Comparison of ENCODE assay signal across 25 cellular contexts in the genomic region with DNA sequence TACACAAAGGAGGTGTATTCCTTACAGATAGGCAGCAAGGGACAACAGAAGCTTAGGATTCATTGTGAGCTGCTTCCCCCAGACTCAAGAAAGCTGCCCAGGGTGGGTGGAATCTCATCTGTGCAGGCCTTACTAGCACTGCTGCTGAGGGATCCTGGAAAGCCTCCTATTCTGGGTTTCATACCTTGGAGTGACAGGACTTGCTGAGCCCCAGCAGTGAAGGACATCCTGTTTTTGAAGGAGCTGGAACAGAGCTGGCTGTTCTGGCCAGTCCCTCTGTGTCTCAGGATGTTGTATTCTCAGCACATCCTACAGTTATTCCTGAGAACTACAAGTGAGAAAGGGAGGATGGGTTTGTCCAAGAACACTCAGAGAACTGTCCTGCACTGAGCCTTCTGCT.
DNase-seq lines count a peak whose midpoint lies in the region; ATAC-seq, FAIRE-seq and TF ChIP-seq lines count a peak whose summit lies in the region.
"Had no signal": no experiment of that assay in that cellular context is flagged by ENCODE, and none has a peak within 500 bp of the region (broad histone marks: within the 10 kb centered on the region; RNA-seq: fewer than 3 reads in every experiment).

No MANE protein-coding gene starts in this region.

- H3K4me1 Mint-ChIP-seq in activated T-cell treated with anti-CD3 and anti-CD28 coated beads, Interleukin-2, amount 50 U/mL, for 72 hours (ENCODE audit: low read depth): peaks cover 15% of the 10 kb centered on the region
- peaks cover 4% of the 10 kb centered on the region for H3K4me1 Mint-ChIP-seq in activated T-cell treated with anti-CD3 and anti-CD28 coated beads, Interleukin-2, amount 50 U/mL, for 24 hours (ENCODE audit: low read depth)
- H3K4me1 Mint-ChIP-seq in stimulated activated effector memory CD8-positive, alpha-beta T cell treated with anti-CD3 and anti-CD28 coated beads, Interleukin-12 subunit alpha, Interleukin-12 subunit beta, amount 100 ng/mL, for 72 hours: peaks cover 15% of the 10 kb centered on the region
- H3K4me1 Mint-ChIP-seq: CD8-positive, alpha-beta memory T cell had no signal

- ATAC-seq in activated T-cell treated with anti-CD3 and anti-CD28 coated beads, Interleukin-2, amount 50 U/mL, for 72 hours (replicated peaks in 1 of 2): no peak
- ATAC-seq in K562: no peak
- ATAC-seq in stimulated activated effector memory CD8-positive, alpha-beta T cell treated with anti-CD3 and anti-CD28 coated beads, Interleukin-12 subunit alpha, Interleukin-12 subunit beta, amount 100 ng/mL, for 72 hours: no peak
- ATAC-seq: A549 had no signal

- TF ChIP-seq CTCF in HEK293 (tag by site-specific recombination; IDR thresholded peaks at IDR 0.05): no peak
- no peak for TF ChIP-seq CTCF in K562 (IDR thresholded peaks at IDR 0.05 in 2 of 3, conservative IDR thresholded peaks at IDR 0.05 in 1 of 3; ENCODE audit: insufficient read depth in 2 of 3, low read depth in 1 of 3, low read length in 3 of 3)

- H2AFZ ChIP-seq in K562 (ENCODE audit: low read depth, low read length): no peak overlapping the region

- in situ Hi-C loops in K562 (cut with MboI): no loop called here

- peaks cover 10 to 22% of the 10 kb centered on the region in 2 donors for H3K9me3 Mint-ChIP-seq in activated T-cell treated with anti-CD3 and anti-CD28 coated beads, Interleukin-2, amount 50 U/mL, for 72 hours
- peaks cover 12% of the 10 kb centered on the region for H3K9me3 Mint-ChIP-seq in activated T-cell treated with anti-CD3 and anti-CD28 coated beads, Interleukin-2, amount 50 U/mL, for 24 hours
- H3K9me3 Mint-ChIP-seq in stimulated activated effector memory CD8-positive, alpha-beta T cell treated with anti-CD3 and anti-CD28 coated beads, Interleukin-12 subunit alpha, Interleukin-12 subunit beta, amount 100 ng/mL, for 72 hours: peaks cover 17% of the 10 kb centered on the region

- H3K9me3 ChIP-seq in HEK293 (ENCODE audit: control insufficient read depth, insufficient read depth, low read depth, low read length) (no peaks in the 10 kb centered on the region), K562 (replicated peaks; ENCODE audit: control insufficient read depth, insufficient read depth, low read depth, low read length) (no peaks in the 10 kb centered on the region; the same call in 1 of the 2 replicates)
- H3K9me3 ChIP-seq: A549, BE2C, HAP-1 had no signal

- H3K9ac ChIP-seq in K562 (ENCODE audit: insufficient read depth in 1 of 2, low read depth in 2 of 2, low read length in 2 of 2): no peak overlapping the region
- H3K9ac ChIP-seq: BLaER1 treated with 17β-estradiol and CSF1 and Interleukin-3, amounts not matched to agents 10 nM and 100 nM had no signal

- no peak overlapping the region for H3K4me3 Mint-ChIP-seq in activated T-cell treated with anti-CD3 and anti-CD28 coated beads, Interleukin-2, amount 50 U/mL, for 72 hours
- no peak overlapping the region for H3K4me3 Mint-ChIP-seq in activated T-cell treated with anti-CD3 and anti-CD28 coated beads, Interleukin-2, amount 50 U/mL, for 24 hours
- H3K4me3 Mint-ChIP-seq in stimulated activated effector memory CD8-positive, alpha-beta T cell treated with anti-CD3 and anti-CD28 coated beads, Interleukin-12 subunit alpha, Interleukin-12 subunit beta, amount 100 ng/mL, for 72 hours: no peak overlapping the region
- H3K4me3 Mint-ChIP-seq: CD14-positive monocyte; CD4-positive, alpha-beta T cell; CD8-positive, alpha-beta memory T cell had no signal

- intact Hi-C loops in K562 (cut with micrococcal nuclease): no loop called here

- TF ChIP-seq POLR2A in K562 (conservative IDR thresholded peaks at IDR 0.05): no peak

- no peaks in the 10 kb centered on the region for H3K9me1 ChIP-seq in K562 (ENCODE audit: control insufficient read depth, insufficient read depth, low read length)

- TF ChIP-seq RAD21 in K562 (CRISPR knock-in tag; conservative IDR thresholded peaks at IDR 0.05 in 1 of 2, IDR thresholded peaks at IDR 0.05 in 1 of 2): no peak

- BruUV-seq in K562 (replicated peaks; lab: Mats Ljungman, UMichigan): no TSS peak

- DNase-seq in activated T-cell treated with anti-CD3 and anti-CD28 coated beads, Interleukin-2, amount 50 U/mL, for 72 hours: no peak
- no peak for DNase-seq in activated T-cell treated with anti-CD3 and anti-CD28 coated beads, Interleukin-2, amount 50 U/mL, for 24 hours
- DNase-seq in K562 (ENCODE audit: extremely low read depth in 1 of 4, low spot score in 3 of 4) (no peak), kidney glomerular epithelial cell (lab: John Stamatoyannopoulos, UW) (no peak), GM03348 (ENCODE audit: low spot score) (no peak)
- DNase-seq in stimulated activated effector memory CD8-positive, alpha-beta T cell treated with anti-CD3 and anti-CD28 coated beads, Interleukin-12 subunit alpha, Interleukin-12 subunit beta, amount 100 ng/mL, for 72 hours (ENCODE audit: low spot score in 2 of 2): no peak
- DNase-seq: 8988T; ACHN; AML-193; BE2C; CD4-positive, alpha-beta T cell; CD8-positive, alpha-beta memory T cell; DMS 273 treated with DMSO at 0.1 percent for 48 hours; DMS79; EL; GDM1; GOT3 had no signal

- H3K4me1 ChIP-seq in HEK293 (ENCODE audit: control insufficient read depth, insufficient read depth, low read length) (no peaks in the 10 kb centered on the region), K562 (replicated peaks in 1 of 2; ENCODE audit: control insufficient read depth in 2 of 2, insufficient read depth in 2 of 2, low read length in 2 of 2) (no peaks in the 10 kb centered on the region)
- H3K4me1 ChIP-seq: A549, BE2C, HAP-1 had no signal

- H3K27ac Mint-ChIP-seq in activated T-cell treated with anti-CD3 and anti-CD28 coated beads, Interleukin-2, amount 50 U/mL, for 72 hours: peak overlapping the region; percentile 26
- H3K27ac Mint-ChIP-seq in activated T-cell treated with anti-CD3 and anti-CD28 coated beads, Interleukin-2, amount 50 U/mL, for 24 hours: no peak overlapping the region
- peak overlapping the region; percentile 50 for H3K27ac Mint-ChIP-seq in stimulated activated effector memory CD8-positive, alpha-beta T cell treated with anti-CD3 and anti-CD28 coated beads, Interleukin-12 subunit alpha, Interleukin-12 subunit beta, amount 100 ng/mL, for 72 hours
- H3K27ac Mint-ChIP-seq: CD14-positive monocyte; CD4-positive, alpha-beta T cell; CD8-positive, alpha-beta memory T cell had no signal

- H3K4me3 ChIP-seq in HEK293 (ENCODE audit: low read depth, low read length) (no peak overlapping the region), K562 (no peak overlapping the region)
- H3K4me3 ChIP-seq: A549; BLaER1 treated with 17β-estradiol and CSF1 and Interleukin-3, amounts not matched to agents 10 nM and 100 nM; HAP-1 had no signal

- no peak overlapping the region for H3K4me2 ChIP-seq in K562 (ENCODE audit: insufficient read depth, low read length)
- H3K4me2 ChIP-seq: A549; BLaER1 treated with 17β-estradiol and CSF1 and Interleukin-3, amounts not matched to agents 10 nM and 100 nM had no signal

- no peak overlapping the region for H3K27ac ChIP-seq in HEK293 (ENCODE audit: extremely low read depth, low read depth, low read length)
- no peak overlapping the region for H3K27ac ChIP-seq in K562 (ENCODE audit: extremely low read depth, low read depth, low read length)
- H3K27ac ChIP-seq: A549; BLaER1 treated with 17β-estradiol and CSF1 and Interleukin-3, amounts not matched to agents 10 nM and 100 nM had no signal

- CTCF ChIA-PET in HEK293 (lab: Yijun Ruan, JAX) (no interaction called here), K562 (lab: Yijun Ruan, JAX; ENCODE audit: low intra/inter-chr PET ratio) (no interaction called here)

- H3K27me3 ChIP-seq in K562 (ENCODE audit: control insufficient read depth in 2 of 2, insufficient read depth in 2 of 2, low read length in 2 of 2): no peaks in the 10 kb centered on the region
- H3K27me3 ChIP-seq: BE2C; BLaER1 treated with 17β-estradiol and CSF1 and Interleukin-3, amounts not matched to agents 10 nM and 100 nM had no signal

- H3K36me3 ChIP-seq in HEK293 (ENCODE audit: control insufficient read depth in 2 of 2, insufficient read depth in 1 of 2, low read length in 2 of 2): no peaks in the 10 kb centered on the region
- H3K36me3 ChIP-seq in K562 (ENCODE audit: control insufficient read depth, insufficient read depth, low read length): no peaks in the 10 kb centered on the region
- H3K36me3 ChIP-seq: BE2C, HAP-1 had no signal

- no peaks in the 10 kb centered on the region for H3K27me3 Mint-ChIP-seq in activated T-cell treated with anti-CD3 and anti-CD28 coated beads, Interleukin-2, amount 50 U/mL, for 72 hours (ENCODE audit: low read depth)
- H3K27me3 Mint-ChIP-seq in activated T-cell treated with anti-CD3 and anti-CD28 coated beads, Interleukin-2, amount 50 U/mL, for 24 hours: peaks cover 36% of the 10 kb centered on the region

- H3K79me2 ChIP-seq in K562 (ENCODE audit: control insufficient read depth, insufficient read depth, low read length): no peaks in the 10 kb centered on the region

- no peak for TF ChIP-seq EP300 in K562 (IDR thresholded peaks at IDR 0.05; ENCODE audit: low read length)

- POLR2A ChIA-PET in HEK293 (lab: Yijun Ruan, JAX): no interaction called here
- POLR2A ChIA-PET in K562 (lab: Yijun Ruan, JAX): no interaction called here

- H3K36me3 Mint-ChIP-seq in activated T-cell treated with anti-CD3 and anti-CD28 coated beads, Interleukin-2, amount 50 U/mL, for 72 hours (ENCODE audit: insufficient read depth in 2 of 2): peaks cover 3 to 20% of the 10 kb centered on the region in 2 donors
- H3K36me3 Mint-ChIP-seq in activated T-cell treated with anti-CD3 and anti-CD28 coated beads, Interleukin-2, amount 50 U/mL, for 24 hours (ENCODE audit: low read depth): no peaks in the 10 kb centered on the region
- peaks cover 17% of the 10 kb centered on the region for H3K36me3 Mint-ChIP-seq in stimulated activated effector memory CD8-positive, alpha-beta T cell treated with anti-CD3 and anti-CD28 coated beads, Interleukin-12 subunit alpha, Interleukin-12 subunit beta, amount 100 ng/mL, for 72 hours
- H3K36me3 Mint-ChIP-seq: CD14-positive monocyte had no signal

- no peak for FAIRE-seq in K562 (lab: Jason Lieb, UNC)
- FAIRE-seq: A549, D721Med, GM18507, H54 had no signal

- H4K20me1 ChIP-seq in K562 (replicated peaks; ENCODE audit: control insufficient read depth, insufficient read depth, low read length): no peaks in the 10 kb centered on the region
- H4K20me1 ChIP-seq: BLaER1 treated with 17β-estradiol and CSF1 and Interleukin-3, amounts not matched to agents 10 nM and 100 nM had no signal

TF ChIP-seq in HEK293, 187 proteins besides CTCF, POLR2A, EP300 and RAD21 (continues in another document):
- TF ChIP-seq ZBTB48 (tag by site-specific recombination; IDR thresholded peaks at IDR 0.05): no peak
- no peak for TF ChIP-seq ZXDB (tag by site-specific recombination; IDR thresholded peaks at IDR 0.05)
- no peak for TF ChIP-seq ZNF184 (tag by site-specific recombination; IDR thresholded peaks at IDR 0.05)

TF ChIP-seq in K562, 482 proteins besides CTCF, POLR2A, EP300 and RAD21 (continues in another document):
- TF ChIP-seq C11orf30 (IDR thresholded peaks at IDR 0.05; ENCODE audit: low read depth) (no peak), TAF9B (IDR thresholded peaks at IDR 0.05; ENCODE audit: partially characterized antibody) (no peak)
